Comparison of ENCODE assay signal across 29 cellular contexts in genomic region chr4:22486276-22486675, GRCh38. TPM values are rescaled to one million over a fixed set of nuclear protein-coding genes. Genes with fewer than 3 reads are reported as not detected.
A peak's percentile ranks its signal among the peaks of the same experiment; 100 is the strongest.
DNase-seq lines count a peak whose midpoint lies in the region; ATAC-seq and TF ChIP-seq lines count a peak whose summit lies in the region.
"Had no signal": no experiment of that assay in that cellular context is flagged by ENCODE, and none has a peak within 500 bp of the region (broad histone marks: within the 10 kb centered on the region; RNA-seq: fewer than 3 reads in every experiment).

No MANE protein-coding gene starts in this region.

- CTCF ChIA-PET in Caco-2 (lab: Charles Lee) = no interaction called here

- no peaks in the 10 kb centered on the region for H3K27me3 ChIP-seq in Caco-2 (replicated peaks; ENCODE audit: control insufficient read depth, insufficient read depth, low read length)
- H3K27me3 ChIP-seq in RWPE2 (ENCODE audit: insufficient read depth, poor library complexity, severe bottlenecking) = no peaks in the 10 kb centered on the region
- H3K27me3 ChIP-seq in lower lobe of right lung (ENCODE audit: low read depth) = no peaks in the 10 kb centered on the region
- H3K27me3 ChIP-seq: neural progenitor cell, spleen, uterus had no signal

- no peak for ATAC-seq in RWPE2 (ENCODE audit: low read depth)
- ATAC-seq in lower lobe of right lung = no peak
- ATAC-seq: activated CD4-positive, alpha-beta T cell treated with anti-CD3 and anti-CD28 coated beads for 36 hours; CD8-positive, alpha-beta T cell; right cardiac atrium; Right ventricle myocardium inferior had no signal

- H3K4me1 ChIP-seq in Caco-2 = peaks cover 10% of the 10 kb centered on the region
- H3K4me1 ChIP-seq in RWPE2 (ENCODE audit: insufficient read depth, poor library complexity, severe bottlenecking) = peaks cover 40% of the 10 kb centered on the region
- peaks cover 9% of the 10 kb centered on the region for H3K4me1 ChIP-seq in lower lobe of right lung

- no peak overlapping the region for H3K4me3 ChIP-seq in Caco-2 (ENCODE audit: low read depth, low read length)
- H3K4me3 ChIP-seq in RWPE2 (ENCODE audit: severe bottlenecking) = no peak overlapping the region
- H3K4me3 ChIP-seq in lower lobe of right lung = no peak overlapping the region
- H3K4me3 ChIP-seq: neural progenitor cell, PC-9, spleen, thoracic aorta, uterus had no signal

- POLR2A ChIA-PET in Caco-2 (lab: Charles Lee) = no interaction called here

- intact Hi-C loops in Caco-2 (cut with micrococcal nuclease; ENCODE audit: unreplicated experiment) = no loop called here
- intact Hi-C loops in lower lobe of right lung (cut with DNase I) = no loop called here

- TF ChIP-seq CTCF in Caco-2 (IDR thresholded peaks at IDR 0.05; ENCODE audit: insufficient read depth in 1 of 2, low read depth in 1 of 2, low read length in 1 of 2, severe bottlenecking in 1 of 2, unreplicated experiment in 1 of 2) (no peak), RWPE2 (IDR thresholded peaks at IDR 0.05; ENCODE audit: poor library complexity, severe bottlenecking) (no peak), nephron progenitor cell (IDR thresholded peaks at IDR 0.05) (no peak), lower lobe of right lung (IDR thresholded peaks at IDR 0.05) (no peak)

- no peaks in the 10 kb centered on the region for H3K9me3 Mint-ChIP-seq in Caco-2 (ENCODE audit: unreplicated experiment)
- peaks cover 41% of the 10 kb centered on the region for H3K9me3 Mint-ChIP-seq in nephron progenitor cell
- H3K9me3 Mint-ChIP-seq: activated T-helper 2 cell treated with anti-CD3 and anti-CD28 coated beads, Interferon-gamma antibody, Interleukin-2, Interleukin-4, amounts not matched to agents 10 μg/mL and 5 μg/mL and 100 μg/mL, durations not matched to agents 14 hours and 24 hours and 36 hours; CD8-positive, alpha-beta T cell; stimulated activated naive CD8-positive, alpha-beta T cell treated with anti-CD3 and anti-CD28 coated beads, Interleukin-15, Interleukin-2, amounts not matched to agents 100 ng/mL and 50 ng/mL, for 24 hours had no signal

- BruUV-seq in Caco-2 (replicated peaks; lab: Mats Ljungman, UMichigan) = no TSS peak

- H3K4me3 Mint-ChIP-seq in Caco-2 (ENCODE audit: unreplicated experiment) (no peak overlapping the region), nephron progenitor cell (no peak overlapping the region)
- H3K4me3 Mint-ChIP-seq: activated CD4-positive, alpha-beta T cell treated with anti-CD3 and anti-CD28 coated beads for 36 hours; B cell; CD8-positive, alpha-beta T cell; neural progenitor cell; stimulated activated naive CD8-positive, alpha-beta T cell treated with anti-CD3 and anti-CD28 coated beads, Interleukin-15, Interleukin-2, amounts not matched to agents 100 ng/mL and 50 ng/mL, for 24 hours had no signal

- H3K27ac Mint-ChIP-seq in Caco-2 (ENCODE audit: unreplicated experiment) = peak overlapping the region; percentile 21
- H3K27ac Mint-ChIP-seq in nephron progenitor cell = peak overlapping the region; percentile 71
- H3K27ac Mint-ChIP-seq: activated CD4-positive, alpha-beta T cell treated with anti-CD3 and anti-CD28 coated beads for 36 hours; activated T-helper 2 cell treated with anti-CD3 and anti-CD28 coated beads, Interferon-gamma antibody, Interleukin-2, Interleukin-4, amounts not matched to agents 10 μg/mL and 5 μg/mL and 100 μg/mL, durations not matched to agents 14 hours and 24 hours and 36 hours; B cell; CD8-positive, alpha-beta T cell; neural progenitor cell; stimulated activated naive CD8-positive, alpha-beta T cell treated with anti-CD3 and anti-CD28 coated beads, Interleukin-15, Interleukin-2, amounts not matched to agents 100 ng/mL and 50 ng/mL, for 24 hours had no signal

- DNase-seq in Caco-2 (no peak), RWPE2 (ENCODE audit: low spot score) (no peak), epithelial cell of prostate (ENCODE audit: low read depth, low spot score) (no peak), nephron progenitor cell (no peak), NCI-H446 treated with DMSO at 0.1 percent for 48 hours (lab: John Stamatoyannopoulos, UW) (no peak), lower lobe of right lung (no peak), NCI-H1930 (lab: John Stamatoyannopoulos, UW) (no peak)
- DNase-seq: ACHN; activated CD4-positive, alpha-beta T cell treated with anti-CD3 and anti-CD28 coated beads for 36 hours; activated naive CD4-positive, alpha-beta T cell treated with anti-CD3 and anti-CD28 coated beads, Interleukin-2, amount 50 U/mL, for 16 hours; amniotic stem cell; CD8-positive, alpha-beta T cell; effector CD4-positive, alpha-beta T cell; NCI-H2029 treated with DMSO at 0.1 percent for 48 hours; NCI-H526 treated with DMSO at 0.1 percent for 48 hours; PC-9; right cardiac atrium; spleen; stimulated activated CD4-positive, alpha-beta T cell treated with anti-CD3 and anti-CD28 coated beads, Interleukin-2, amount 100 ng/mL, for 24 hours; stimulated activated CD8-positive, alpha-beta memory T cell treated with anti-CD3 and anti-CD28 coated beads, Interleukin-4, amount 100 ng/mL, for 48 hours; uterus had no signal

- peak overlapping the region; percentile 88 for H3K27ac ChIP-seq in RWPE2 (ENCODE audit: poor library complexity, severe bottlenecking)
- peak overlapping the region; percentile 82 for H3K27ac ChIP-seq in epithelial cell of prostate
- H3K27ac ChIP-seq in lower lobe of right lung = no peak overlapping the region
- H3K27ac ChIP-seq: HL-60, KMS-11, neural progenitor cell, PC-9, spleen, thoracic aorta, uterus had no signal

- H3K36me3 Mint-ChIP-seq in Caco-2 (ENCODE audit: insufficient read depth, unreplicated experiment) (no peaks in the 10 kb centered on the region), nephron progenitor cell (ENCODE audit: low read depth) (peaks cover 71% of the 10 kb centered on the region)
- H3K36me3 Mint-ChIP-seq: CD8-positive, alpha-beta T cell had no signal

- no peaks in the 10 kb centered on the region for H3K27me3 Mint-ChIP-seq in Caco-2 (ENCODE audit: insufficient read depth, unreplicated experiment)
- no peaks in the 10 kb centered on the region for H3K27me3 Mint-ChIP-seq in nephron progenitor cell (ENCODE audit: low read depth, poor library complexity)
- H3K27me3 Mint-ChIP-seq: activated CD4-positive, alpha-beta T cell treated with anti-CD3 and anti-CD28 coated beads for 36 hours; B cell; stimulated activated naive CD8-positive, alpha-beta T cell treated with anti-CD3 and anti-CD28 coated beads, Interleukin-15, Interleukin-2, amounts not matched to agents 100 ng/mL and 50 ng/mL, for 24 hours had no signal

- H3K9me3 ChIP-seq in Caco-2 (no peaks in the 10 kb centered on the region), RWPE2 (ENCODE audit: severe bottlenecking) (no peaks in the 10 kb centered on the region), lower lobe of right lung (no peaks in the 10 kb centered on the region)
- H3K9me3 ChIP-seq: spleen, thoracic aorta, uterus had no signal

- peaks cover 28% of the 10 kb centered on the region for H3K4me1 Mint-ChIP-seq in Caco-2 (ENCODE audit: low read depth, unreplicated experiment)
- H3K4me1 Mint-ChIP-seq in nephron progenitor cell = peaks cover 58% of the 10 kb centered on the region
- H3K4me1 Mint-ChIP-seq: B cell, neural progenitor cell had no signal

- no peaks in the 10 kb centered on the region for H3K36me3 ChIP-seq in Caco-2 (ENCODE audit: control insufficient read depth, insufficient read depth, low read length)
- H3K36me3 ChIP-seq in RWPE2 (ENCODE audit: low read depth) = no peaks in the 10 kb centered on the region
- H3K36me3 ChIP-seq in lower lobe of right lung = no peaks in the 10 kb centered on the region
- H3K36me3 ChIP-seq: neural progenitor cell, spleen, thoracic aorta, uterus had no signal

RNA-seq across cellular contexts. Expression of gene ADGRA3, which starts 29.6 kb away (rescaled TPM):
- total RNA-seq in Caco-2 (2022) (35.0 and 39.9 TPM in 2 replicates), lower lobe of right lung (15.8 TPM)
- total RNA-seq: B cell had no signal
